ENCODE assay signal across 1 cellular context in the genomic region with DNA sequence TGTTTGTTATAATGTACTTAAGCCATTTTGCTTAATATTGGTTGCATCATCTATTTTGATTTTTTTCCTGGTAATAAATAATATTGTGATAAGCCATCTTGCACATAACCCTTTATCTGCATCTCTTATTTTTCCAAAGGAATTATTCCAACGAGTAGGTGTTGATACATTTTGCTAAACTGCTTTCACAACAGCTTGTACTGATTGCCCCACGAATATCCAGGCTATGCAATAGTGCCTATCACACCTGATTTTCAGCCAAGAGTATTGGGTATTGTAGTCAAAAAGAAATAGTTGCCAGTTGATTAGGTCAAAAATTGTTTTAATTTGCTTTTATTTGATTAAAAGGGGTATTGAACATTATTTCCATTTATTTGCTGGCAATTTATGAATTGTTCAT.
A peak's percentile ranks its signal among the peaks of the same experiment; 100 is the strongest.
TF ChIP-seq lines count a peak whose summit lies in the region.

No MANE protein-coding gene starts in this region.

TF ChIP-seq in HepG2, 621 proteins besides CTCF, POLR2A, EP300 and RAD21:
- TF ChIP-seq SNRNP70 (IDR thresholded peaks at IDR 0.05; ENCODE audit: low read depth, low read length) (no peak), ZNF441 (CRISPR knock-in tag; IDR thresholded peaks at IDR 0.05; ENCODE audit: borderline replicate concordance) (no peak), ATF7 (IDR thresholded peaks at IDR 0.05) (peak; percentile 28; the same call in 1 of the 2 replicates), ATF7 (CRISPR knock-in tag; IDR thresholded peaks at IDR 0.05) (no peak), CENPX (CRISPR knock-in tag; IDR thresholded peaks at IDR 0.05) (no peak)
